In the genomic region with DNA sequence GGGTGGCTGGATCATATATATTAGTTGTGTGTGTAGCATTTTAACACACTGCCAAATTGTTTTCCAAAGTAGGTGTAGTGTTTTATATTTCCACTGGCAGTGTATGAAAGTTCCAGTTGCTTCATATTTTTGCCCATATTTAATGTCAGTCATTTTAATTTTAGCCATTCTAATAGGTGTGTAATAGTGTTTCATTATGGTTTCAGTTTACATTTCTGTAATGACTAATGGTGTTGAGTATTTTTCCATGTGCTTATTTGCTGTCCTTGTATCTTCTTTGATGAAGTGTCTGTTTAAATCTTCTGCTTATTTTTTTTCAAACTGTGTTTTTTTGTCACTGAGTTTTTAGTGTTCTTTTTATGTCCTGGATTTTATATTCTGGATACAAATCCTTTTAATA, we compare ENCODE assay signal across 15 cellular contexts. TPM values are rescaled to one million over a fixed set of nuclear protein-coding genes. Genes with fewer than 3 reads are reported as not detected.
DNase-seq lines count a peak whose midpoint lies in the region; ATAC-seq and TF ChIP-seq lines count a peak whose summit lies in the region.
"Had no signal": no experiment of that assay in that cellular context is flagged by ENCODE, and none has a peak within 500 bp of the region (broad histone marks: within the 10 kb centered on the region; RNA-seq: fewer than 3 reads in every experiment).

No MANE protein-coding gene starts in this region.

- H3K4me3 Mint-ChIP-seq in type B pancreatic cell: no peak overlapping the region

- ATAC-seq in GM18867 (IDR thresholded peaks at IDR 0.05; ENCODE audit: unreplicated experiment): peak; percentile 57
- ATAC-seq in HG03378 (IDR thresholded peaks at IDR 0.05; ENCODE audit: unreplicated experiment): peak; percentile 75
- ATAC-seq in GM19324 (IDR thresholded peaks at IDR 0.05; ENCODE audit: low FRiP score, unreplicated experiment): no peak
- ATAC-seq: K562 had no signal

- no peak overlapping the region for H3K27ac Mint-ChIP-seq in type B pancreatic cell

- no peak for TF ChIP-seq CTCF in type B pancreatic cell (conservative IDR thresholded peaks at IDR 0.05)

- DNase-seq in ELR (ENCODE audit: low read depth) (peak; percentile 36), dermis microvascular lymphatic vessel endothelial cell (ENCODE audit: low read depth in 2 of 2) (peak; percentile 26 to 29), type B pancreatic cell (ENCODE audit: extremely low spot score, unreplicated experiment) (no peak), OCI-M2 (lab: John Stamatoyannopoulos, UW; ENCODE audit: unreplicated experiment) (no peak)
- no peak for DNase-seq in stimulated activated naive CD4-positive, alpha-beta T cell (lab: John Stamatoyannopoulos, UW)
- DNase-seq: adrenal gland, heart right ventricle, NCI-H1417 treated with DMSO at 0.1 percent for 48 hours, ovary, spleen, substantia nigra had no signal

- peaks cover 6% of the 10 kb centered on the region for H3K9me3 Mint-ChIP-seq in type B pancreatic cell

- peaks cover 22% of the 10 kb centered on the region for H3K36me3 Mint-ChIP-seq in type B pancreatic cell

- no peaks in the 10 kb centered on the region for H3K27me3 Mint-ChIP-seq in type B pancreatic cell

- no peaks in the 10 kb centered on the region for H3K4me1 Mint-ChIP-seq in type B pancreatic cell (ENCODE audit: unreplicated experiment)

RNA-seq across cellular contexts. Expression of a gene that starts 8.7 kb away (rescaled TPM):
- 19.4 and 39.1 TPM in 2 replicates for total RNA-seq in dermis microvascular lymphatic vessel endothelial cell
- 20.8 and 30.8 TPM in 2 replicates for total RNA-seq in type B pancreatic cell (ENCODE audit: low replicate concordance)

Comparison
In these comparisons a context has a peak if more than half of its experiments do, and no peak if none do; other contexts are left out.
1. DNase-seq: peak in ELR (single experiment) and dermis microvascular lymphatic vessel endothelial cell (2 of 2); none in type B pancreatic cell (single experiment), OCI-M2 (single experiment) and stimulated activated naive CD4-positive, alpha-beta T cell (0 of 6).